ENCODE assay signal across 1 cellular context in genomic region chrX:7986738-7987137, GRCh38.
TF ChIP-seq lines count a peak whose summit lies in the region.

No MANE protein-coding gene starts in this region.

TF ChIP-seq in GM12878, 131 proteins besides CTCF, POLR2A, EP300 and RAD21:
- TF ChIP-seq MLLT1 (IDR thresholded peaks at IDR 0.05), result peak; percentile 60; the same call in 1 of the 2 replicates
